In the genomic region with DNA sequence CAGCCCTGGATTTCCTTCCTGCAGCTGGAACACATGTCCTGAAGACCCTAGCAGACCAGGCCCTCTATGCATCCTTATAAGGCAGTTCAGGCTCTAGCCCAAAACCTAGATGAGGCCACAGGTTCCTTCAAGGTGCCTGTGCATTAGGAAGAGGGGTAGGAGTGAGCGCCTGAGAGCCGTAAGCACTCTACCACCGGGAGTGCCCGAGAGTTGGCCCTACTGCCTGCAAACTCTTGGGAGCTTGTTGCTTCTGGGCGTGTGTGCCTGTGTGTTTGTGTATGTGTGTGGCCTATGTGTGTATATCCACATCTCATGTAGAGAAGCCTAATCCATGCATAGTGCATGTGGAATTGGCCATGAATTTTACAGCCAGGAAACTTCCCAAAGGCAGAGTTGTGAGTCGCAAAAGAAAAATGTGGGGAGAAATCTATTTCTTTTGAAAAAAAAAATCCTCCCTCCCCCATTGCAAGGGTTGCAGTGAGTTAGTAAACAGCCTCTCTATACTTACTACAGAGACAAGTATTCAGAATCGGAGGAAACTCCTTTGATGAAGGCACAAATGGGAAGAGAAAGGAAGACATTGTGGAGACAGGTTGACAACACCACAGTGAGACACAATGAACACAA, we compare ENCODE assay signal across 26 cellular contexts.
A peak's percentile ranks its signal among the peaks of the same experiment; 100 is the strongest.
DNase-seq lines count a peak whose midpoint lies in the region; ATAC-seq, FAIRE-seq and TF ChIP-seq lines count a peak whose summit lies in the region.
"Had no signal": no experiment of that assay in that cellular context is flagged by ENCODE, and none has a peak within 500 bp of the region (broad histone marks: within the 10 kb centered on the region; RNA-seq: fewer than 3 reads in every experiment).

No MANE protein-coding gene starts in this region.

- peaks cover 5% of the 10 kb centered on the region for H3K27me3 Mint-ChIP-seq in astrocyte (ENCODE audit: low read depth, unreplicated experiment)
- H3K27me3 Mint-ChIP-seq: activated naive CD8-positive, alpha-beta T cell treated with anti-CD3 and anti-CD28 coated beads, Interleukin-2, amount 10 ng/mL, durations not matched to agents 7 days and 5 days; natural killer cell treated with Interleukin-12 subunit alpha and Interleukin-12 subunit beta and Interleukin-15 and Interleukin-18, amount 100 ng/mL, for 72 hours had no signal

- WGBS in GM23248 (ENCODE audit: low coverage in 1 of 2, low lambda C conversion rate in 2 of 2, missing lambda C conversion rate in 2 of 2), 2 experiments = 83 to 85% methylated on average over 7 of the region's 7 CpGs
- 97% methylated on average over 6 of the region's 7 CpGs; no CpG with 5 or more reads in 1 of the 2 experiments for WGBS in mesodermal cell (ENCODE audit: insufficient coverage in 2 of 2), 2 experiments
- 86 to 88% methylated on average over 7 of the region's 7 CpGs for WGBS in body of pancreas, 2 donors

- H3K4me1 ChIP-seq in GM23248 (ENCODE audit: insufficient read depth) (no peaks in the 10 kb centered on the region), astrocyte (ENCODE audit: insufficient read depth, low read length) (no peaks in the 10 kb centered on the region), mesodermal cell (ENCODE audit: control insufficient read depth, insufficient read depth, low read length, poor library complexity, severe bottlenecking) (peaks cover 12% of the 10 kb centered on the region), body of pancreas (no peaks in the 10 kb centered on the region)
- H3K4me1 ChIP-seq: ascending aorta, transverse colon had no signal

- no peak for ATAC-seq in GM18511 (IDR thresholded peaks at IDR 0.05; ENCODE audit: unreplicated experiment)
- no peak for ATAC-seq in body of pancreas
- ATAC-seq: GM12878; mucosa of descending colon; natural killer cell treated with Interleukin-12 subunit alpha and Interleukin-12 subunit beta and Interleukin-15 and Interleukin-18, amount 100 ng/mL, for 72 hours had no signal

- H4K20me1 ChIP-seq in GM23248 (ENCODE audit: insufficient read depth) (no peaks in the 10 kb centered on the region), astrocyte (ENCODE audit: insufficient read depth, low read length) (no peaks in the 10 kb centered on the region)

- no peak overlapping the region for H3K4me3 Mint-ChIP-seq in astrocyte (ENCODE audit: unreplicated experiment)
- H3K4me3 Mint-ChIP-seq: activated naive CD8-positive, alpha-beta T cell treated with anti-CD3 and anti-CD28 coated beads, Interleukin-2, amount 10 ng/mL, durations not matched to agents 7 days and 5 days; natural killer cell treated with Interleukin-12 subunit alpha and Interleukin-12 subunit beta and Interleukin-15 and Interleukin-18, amount 100 ng/mL, for 72 hours; T-helper 1 cell treated with Interleukin-12 subunit alpha and Interleukin-12 subunit beta and Interleukin-4 antibody, amounts not matched to agents 30 μg/mL and 1 μg/mL, for 36 hours had no signal

- TF ChIP-seq POLR2A in body of pancreas (IDR thresholded peaks at IDR 0.05) = no peak

- H3K9me3 Mint-ChIP-seq in astrocyte (ENCODE audit: unreplicated experiment) = no peaks in the 10 kb centered on the region
- H3K9me3 Mint-ChIP-seq: activated naive CD8-positive, alpha-beta T cell treated with anti-CD3 and anti-CD28 coated beads, Interleukin-2, amount 10 ng/mL, durations not matched to agents 7 days and 5 days; natural killer cell treated with Interleukin-12 subunit alpha and Interleukin-12 subunit beta and Interleukin-15 and Interleukin-18, amount 100 ng/mL, for 72 hours; T-helper 1 cell treated with Interleukin-12 subunit alpha and Interleukin-12 subunit beta and Interleukin-4 antibody, amounts not matched to agents 30 μg/mL and 1 μg/mL, for 36 hours had no signal

- no peak overlapping the region for H3K4me2 ChIP-seq in GM23248 (ENCODE audit: unreplicated experiment)
- no peak overlapping the region for H3K4me2 ChIP-seq in astrocyte (ENCODE audit: low read length)

- in situ Hi-C loops in GM23248 (cut with MboI) = no loop called here

- H3K4me1 Mint-ChIP-seq in astrocyte (ENCODE audit: low read depth, unreplicated experiment) = peaks cover 7% of the 10 kb centered on the region

- H3K27ac ChIP-seq in GM23248 = no peak overlapping the region
- H3K27ac ChIP-seq in astrocyte (ENCODE audit: low read depth, low read length) = no peak overlapping the region
- H3K27ac ChIP-seq in mesodermal cell (ENCODE audit: low read depth, low read length, severe bottlenecking) = peak overlapping the region; percentile 16
- H3K27ac ChIP-seq in body of pancreas = no peak overlapping the region
- H3K27ac ChIP-seq: ascending aorta, C4-2B, SK-N-MC, transverse colon had no signal

- H3K36me3 ChIP-seq in GM23248 (ENCODE audit: low read depth) (no peaks in the 10 kb centered on the region), astrocyte (ENCODE audit: insufficient read depth, low read length) (no peaks in the 10 kb centered on the region), mesodermal cell (ENCODE audit: control insufficient read depth, insufficient read depth, low read length) (no peaks in the 10 kb centered on the region), body of pancreas (replicated peaks in 1 of 2; ENCODE audit: insufficient read depth in 1 of 2, low read depth in 2 of 2) (no peaks in the 10 kb centered on the region)
- H3K36me3 ChIP-seq: ascending aorta, transverse colon had no signal

- no peaks in the 10 kb centered on the region for H3K79me2 ChIP-seq in GM23248 (ENCODE audit: insufficient read depth)
- H3K79me2 ChIP-seq in astrocyte (ENCODE audit: insufficient read depth, low read length) = no peaks in the 10 kb centered on the region

- H3K9me2 ChIP-seq in GM23248 (ENCODE audit: insufficient read depth) = no peaks in the 10 kb centered on the region

- H3K27me3 ChIP-seq in GM23248 (replicated peaks; ENCODE audit: insufficient read depth) = no peaks in the 10 kb centered on the region; the same call in 1 of the 2 replicates
- H3K27me3 ChIP-seq in astrocyte (ENCODE audit: insufficient read depth, low read length) = no peaks in the 10 kb centered on the region
- no peaks in the 10 kb centered on the region for H3K27me3 ChIP-seq in body of pancreas
- H3K27me3 ChIP-seq: ascending aorta, transverse colon had no signal

- H3K9me3 ChIP-seq in GM23248 (ENCODE audit: low read depth) = no peaks in the 10 kb centered on the region
- no peaks in the 10 kb centered on the region for H3K9me3 ChIP-seq in astrocyte (ENCODE audit: insufficient read depth, low read depth, low read length)
- no peaks in the 10 kb centered on the region for H3K9me3 ChIP-seq in mesodermal cell (ENCODE audit: control insufficient read depth, low read length)
- no peaks in the 10 kb centered on the region for H3K9me3 ChIP-seq in body of pancreas
- H3K9me3 ChIP-seq: ascending aorta, mucosa of descending colon, transverse colon had no signal

- no peak overlapping the region for H3K4me3 ChIP-seq in AG10803 (ENCODE audit: low read length)
- H3K4me3 ChIP-seq in GM23248 = no peak overlapping the region
- no peak overlapping the region for H3K4me3 ChIP-seq in astrocyte (ENCODE audit: insufficient read depth, low read depth, low read length)
- no peak overlapping the region for H3K4me3 ChIP-seq in mesodermal cell (ENCODE audit: extremely low read depth, insufficient read depth, low read length, poor library complexity, severe bottlenecking)
- no peak overlapping the region for H3K4me3 ChIP-seq in body of pancreas
- H3K4me3 ChIP-seq: ascending aorta, GM12878, mucosa of descending colon, SK-N-MC, transverse colon had no signal

- FAIRE-seq in astrocyte (lab: Jason Lieb, UNC) = no peak
- FAIRE-seq: GM12878 had no signal

- DNase-seq in AG10803 (ENCODE audit: low read depth) (peak; percentile 39), GM23248 (peak; percentile 38), astrocyte (ENCODE audit: low read depth) (peak; percentile 6), Ammon's horn (ENCODE audit: low spot score) (no peak), body of pancreas (no peak)
- no peak for DNase-seq in central memory CD4-positive, alpha-beta T cell
- DNase-seq: activated CD4-positive, CD25-positive, alpha-beta regulatory T cell treated with anti-CD3 and anti-CD28 coated beads, Interleukin-2, amount 50 U/mL, for 72 hours; activated gamma-delta T cell; activated naive CD8-positive, alpha-beta T cell treated with anti-CD3 and anti-CD28 coated beads, Interleukin-2, amount 10 ng/mL, durations not matched to agents 7 days and 5 days; activated T-cell treated with anti-CD3 and anti-CD28 coated beads, Interleukin-2, amount 50 U/mL, for 1 hour; cerebellar nuclear complex; DMS79; GOT3; mucosa of descending colon; NCI-H1436; NCI-H2107; NCI-H82; transverse colon had no signal

- H3K27ac Mint-ChIP-seq in astrocyte (ENCODE audit: unreplicated experiment) = no peak overlapping the region
- H3K27ac Mint-ChIP-seq: activated naive CD8-positive, alpha-beta T cell treated with anti-CD3 and anti-CD28 coated beads, Interleukin-2, amount 10 ng/mL, durations not matched to agents 7 days and 5 days; natural killer cell treated with Interleukin-12 subunit alpha and Interleukin-12 subunit beta and Interleukin-15 and Interleukin-18, amount 100 ng/mL, for 72 hours; T-helper 1 cell treated with Interleukin-12 subunit alpha and Interleukin-12 subunit beta and Interleukin-4 antibody, amounts not matched to agents 30 μg/mL and 1 μg/mL, for 36 hours had no signal

- H3K36me3 Mint-ChIP-seq in astrocyte (ENCODE audit: low read depth, unreplicated experiment) = no peaks in the 10 kb centered on the region
- H3K36me3 Mint-ChIP-seq: natural killer cell treated with Interleukin-12 subunit alpha and Interleukin-12 subunit beta and Interleukin-15 and Interleukin-18, amount 100 ng/mL, for 72 hours had no signal

- H2AFZ ChIP-seq in GM23248 (no peak overlapping the region), astrocyte (ENCODE audit: low read depth, low read length) (no peak overlapping the region)

- intact Hi-C loops in body of pancreas (cut with DNase I) = no loop called here

- TF ChIP-seq CTCF in AG10803 (conservative IDR thresholded peaks at IDR 0.05; ENCODE audit: low read length) = no peak
- TF ChIP-seq CTCF in astrocyte (IDR thresholded peaks at IDR 0.05; ENCODE audit: insufficient read depth, low read depth, low read length) = no peak
- no peak for TF ChIP-seq CTCF in body of pancreas (IDR thresholded peaks at IDR 0.05)

- H3K9ac ChIP-seq in GM23248 (no peak overlapping the region), astrocyte (ENCODE audit: low read length) (no peak overlapping the region)

- H3F3A ChIP-seq in GM23248 (ENCODE audit: insufficient read depth) = no peaks in the 10 kb centered on the region

Comparison
In these comparisons a context has a peak if more than half of its experiments do, and no peak if none do; other contexts are left out.
1. DNase-seq: peak in AG10803 (single experiment), GM23248 (single experiment) and astrocyte (single experiment); none in central memory CD4-positive, alpha-beta T cell (single experiment), Ammon's horn (single experiment) and body of pancreas (0 of 4).